ENCODE assay signal across 14 cellular contexts in genomic region chr14:91506226-91506625, GRCh38. TPM values are rescaled to one million over a fixed set of nuclear protein-coding genes. Genes with fewer than 3 reads are reported as not detected.
DNase-seq lines count a peak whose midpoint lies in the region; ATAC-seq and TF ChIP-seq lines count a peak whose summit lies in the region.
"Had no signal": no experiment of that assay in that cellular context is flagged by ENCODE, and none has a peak within 500 bp of the region (broad histone marks: within the 10 kb centered on the region; RNA-seq: fewer than 3 reads in every experiment).

No MANE protein-coding gene starts in this region.

- no peaks in the 10 kb centered on the region for H3K9me3 Mint-ChIP-seq in MCF 10A (ENCODE audit: unreplicated experiment)
- no peaks in the 10 kb centered on the region for H3K9me3 Mint-ChIP-seq in stimulated activated memory B cell treated with anti-CD40 and anti-IgM and Interleukin-4, amounts not matched to agents 10 μg/mL and 1 μg/mL and 100 μg/mL, for 72 hours

- BruUV-seq in MCF 10A (replicated peaks; lab: Mats Ljungman, UMichigan) (no TSS peak), OCI-LY7 (replicated peaks; lab: Mats Ljungman, UMichigan) (TSS peak; percentile 26)

- DNase-seq in MCF 10A (ENCODE audit: unreplicated experiment) (no peak), breast epithelium (ENCODE audit: low spot score in 2 of 2) (no peak), OCI-LY7 (ENCODE audit: low spot score) (no peak), coronary artery (ENCODE audit: low spot score) (no peak), NCI-H146 (lab: John Stamatoyannopoulos, UW) (no peak)
- DNase-seq: activated gamma-delta T cell treated with Interleukin-2 at 50 U/mL for 16 hours; AML-193; central memory CD4-positive, alpha-beta T cell; kidney; NK-92 treated with Interleukin-12 subunit alpha and Interleukin-12 subunit beta, amount 100 ng/mL, for 24 hours; upper lobe of left lung had no signal

- H3K27me3 ChIP-seq in breast epithelium (no peaks in the 10 kb centered on the region), subcutaneous abdominal adipose tissue (ENCODE audit: control insufficient read depth in 5 of 5, insufficient read depth in 4 of 5, low read length in 5 of 5) (no peaks in the 10 kb centered on the region)
- H3K27me3 ChIP-seq: upper lobe of left lung had no signal

- H3K36me3 ChIP-seq in breast epithelium (no peaks in the 10 kb centered on the region), OCI-LY7 (ENCODE audit: insufficient read depth, low read length) (peaks cover 78% of the 10 kb centered on the region), subcutaneous abdominal adipose tissue (ENCODE audit: control insufficient read depth in 5 of 5, insufficient read depth in 5 of 5, low read length in 5 of 5) (peaks cover 4 to 18% (median 4%) of the 10 kb centered on the region in 5 donors)

- intact Hi-C loops in MCF 10A (cut with micrococcal nuclease), result no loop called here
- intact Hi-C loops in breast epithelium (cut with DNase I; ENCODE audit: low total_unique reads), result no loop called here
- intact Hi-C loops in OCI-LY7 (cut with micrococcal nuclease; ENCODE audit: unreplicated experiment), result no loop called here

- H3K27ac ChIP-seq in breast epithelium, result no peak overlapping the region
- no peak overlapping the region for H3K27ac ChIP-seq in OCI-LY7 (ENCODE audit: low read depth, low read length, poor library complexity, severe bottlenecking)
- H3K27ac ChIP-seq in coronary artery, result no peak overlapping the region
- H3K27ac ChIP-seq in subcutaneous abdominal adipose tissue (ENCODE audit: low read depth, low read length), result peak overlapping the region; percentile 9
- H3K27ac ChIP-seq: upper lobe of left lung had no signal

- no peaks in the 10 kb centered on the region for H3K9me3 ChIP-seq in breast epithelium
- no peaks in the 10 kb centered on the region for H3K9me3 ChIP-seq in OCI-LY7 (ENCODE audit: low read length)
- H3K9me3 ChIP-seq in subcutaneous abdominal adipose tissue (ENCODE audit: control insufficient read depth in 5 of 5, low read length in 5 of 5), result no peaks in the 10 kb centered on the region
- H3K9me3 ChIP-seq: upper lobe of left lung had no signal

- no peaks in the 10 kb centered on the region for H3K27me3 Mint-ChIP-seq in MCF 10A (ENCODE audit: insufficient read depth, unreplicated experiment)
- no peaks in the 10 kb centered on the region for H3K27me3 Mint-ChIP-seq in stimulated activated memory B cell treated with anti-CD40 and anti-IgM and Interleukin-4, amounts not matched to agents 10 μg/mL and 1 μg/mL and 100 μg/mL, for 72 hours

- H3K4me3 Mint-ChIP-seq in MCF 10A (ENCODE audit: unreplicated experiment), result peak overlapping the region; percentile 35
- no peak overlapping the region for H3K4me3 Mint-ChIP-seq in stimulated activated memory B cell treated with anti-CD40 and anti-IgM and Interleukin-4, amounts not matched to agents 10 μg/mL and 1 μg/mL and 100 μg/mL, for 72 hours

- POLR2A ChIA-PET in MCF 10A (lab: Yijun Ruan, JAX) (interaction anchor here (0.7 to 1.4 kb wide), 4 partner anchors 8 to 348 kb away, joined by 3 to 6 read pairs (median 4); no protein-coding TSS in a partner anchor), OCI-LY7 (lab: Charles Lee) (interaction anchor here (1.2 kb wide), 2 partner anchors 10 to 78 kb away, joined by 3 read pairs; no protein-coding TSS in a partner anchor)

- no peaks in the 10 kb centered on the region for H3K4me1 ChIP-seq in breast epithelium
- peaks cover 51% of the 10 kb centered on the region for H3K4me1 ChIP-seq in OCI-LY7 (ENCODE audit: insufficient read depth, low read length, poor library complexity, severe bottlenecking)
- peaks cover 8 to 57% (median 49%) of the 10 kb centered on the region in 5 donors for H3K4me1 ChIP-seq in subcutaneous abdominal adipose tissue (ENCODE audit: control insufficient read depth in 5 of 5, insufficient read depth in 5 of 5, low read length in 5 of 5)

- peaks cover 71% of the 10 kb centered on the region for H3K36me3 Mint-ChIP-seq in MCF 10A (ENCODE audit: insufficient read depth, unreplicated experiment)
- peaks cover 44% of the 10 kb centered on the region for H3K36me3 Mint-ChIP-seq in stimulated activated memory B cell treated with anti-CD40 and anti-IgM and Interleukin-4, amounts not matched to agents 10 μg/mL and 1 μg/mL and 100 μg/mL, for 72 hours

- H2AFZ ChIP-seq in OCI-LY7 (ENCODE audit: low read length), result no peak overlapping the region

- H3K9ac ChIP-seq in subcutaneous abdominal adipose tissue (ENCODE audit: low read length in 5 of 5), result peak overlapping the region in 1 of 5 donors; percentile 52

- peak overlapping the region; percentile 13 for H3K4me2 ChIP-seq in OCI-LY7 (ENCODE audit: low read length)

- H3K4me3 ChIP-seq in breast epithelium (peak overlapping the region in 1 of 3 donors; percentile 29), OCI-LY7 (ENCODE audit: low read depth, low read length, poor library complexity, severe bottlenecking) (no peak overlapping the region), coronary artery (peak overlapping the region; percentile 35), subcutaneous abdominal adipose tissue (ENCODE audit: low read depth in 1 of 5, low read length in 5 of 5) (peak overlapping the region in 1 of 5 donors; percentile 15)

- H3K9me2 ChIP-seq in OCI-LY7 (ENCODE audit: insufficient read depth, low read length), result no peaks in the 10 kb centered on the region

- no peak for TF ChIP-seq CTCF in MCF 10A (IDR thresholded peaks at IDR 0.05; ENCODE audit: unreplicated experiment)
- no peak for TF ChIP-seq CTCF in breast epithelium (IDR thresholded peaks at IDR 0.05)
- TF ChIP-seq CTCF in OCI-LY7 (conservative IDR thresholded peaks at IDR 0.05; ENCODE audit: low read length), result no peak
- TF ChIP-seq CTCF in coronary artery (IDR thresholded peaks at IDR 0.05), result no peak

- no peak overlapping the region for H3K27ac Mint-ChIP-seq in MCF 10A (ENCODE audit: low read depth, unreplicated experiment)
- no peak overlapping the region for H3K27ac Mint-ChIP-seq in stimulated activated memory B cell treated with anti-CD40 and anti-IgM and Interleukin-4, amounts not matched to agents 10 μg/mL and 1 μg/mL and 100 μg/mL, for 72 hours

- CTCF ChIA-PET in MCF 10A (lab: Yijun Ruan, JAX), result interaction anchor here (0.6 to 1.2 kb wide), 2 partner anchors 20 to 38 kb away, joined by 3 to 4 read pairs; no protein-coding TSS in a partner anchor
- CTCF ChIA-PET in OCI-LY7 (lab: Charles Lee; ENCODE audit: unreplicated experiment), result no interaction called here

- no peak for TF ChIP-seq POLR2A in breast epithelium (IDR thresholded peaks at IDR 0.05)

- H3K4me1 Mint-ChIP-seq in MCF 10A (ENCODE audit: insufficient read depth, unreplicated experiment), result peaks cover 13% of the 10 kb centered on the region
- peaks cover 33% of the 10 kb centered on the region for H3K4me1 Mint-ChIP-seq in stimulated activated memory B cell treated with anti-CD40 and anti-IgM and Interleukin-4, amounts not matched to agents 10 μg/mL and 1 μg/mL and 100 μg/mL, for 72 hours

- no peak for ATAC-seq in HG03045 (IDR thresholded peaks at IDR 0.05; ENCODE audit: unreplicated experiment)
- no peak for ATAC-seq in stimulated activated memory B cell treated with anti-CD40 and anti-IgM and Interleukin-4, amounts not matched to agents 10 μg/mL and 1 μg/mL and 100 μg/mL, for 72 hours

- peaks cover 95% of the 10 kb centered on the region for H3K79me2 ChIP-seq in OCI-LY7 (ENCODE audit: insufficient read depth, low read depth, low read length)

- peaks cover 46% of the 10 kb centered on the region for H4K20me1 ChIP-seq in OCI-LY7 (ENCODE audit: insufficient read depth, low read length)

RNA-seq across cellular contexts. Expression of gene PPP4R3A, which starts 3.9 kb away (rescaled TPM):
- total RNA-seq in MCF 10A (2022), result 81.3 and 104 TPM in 2 replicates
- total RNA-seq in breast epithelium, result 100 to 1,000 TPM in 1 of 3 donors, 10 to 100 TPM in 2; 83.9 to 127 (median 98.6) TPM
- 80.7 and 84.7 TPM in 2 replicates for total RNA-seq in OCI-LY7 (2014; rRNA removed; shearing (Covaris generic))
- 119 and 120 TPM in 2 replicates for total RNA-seq in OCI-LY7 (2022)
